8 cellular contexts compared by ENCODE assay signal in the genomic region with DNA sequence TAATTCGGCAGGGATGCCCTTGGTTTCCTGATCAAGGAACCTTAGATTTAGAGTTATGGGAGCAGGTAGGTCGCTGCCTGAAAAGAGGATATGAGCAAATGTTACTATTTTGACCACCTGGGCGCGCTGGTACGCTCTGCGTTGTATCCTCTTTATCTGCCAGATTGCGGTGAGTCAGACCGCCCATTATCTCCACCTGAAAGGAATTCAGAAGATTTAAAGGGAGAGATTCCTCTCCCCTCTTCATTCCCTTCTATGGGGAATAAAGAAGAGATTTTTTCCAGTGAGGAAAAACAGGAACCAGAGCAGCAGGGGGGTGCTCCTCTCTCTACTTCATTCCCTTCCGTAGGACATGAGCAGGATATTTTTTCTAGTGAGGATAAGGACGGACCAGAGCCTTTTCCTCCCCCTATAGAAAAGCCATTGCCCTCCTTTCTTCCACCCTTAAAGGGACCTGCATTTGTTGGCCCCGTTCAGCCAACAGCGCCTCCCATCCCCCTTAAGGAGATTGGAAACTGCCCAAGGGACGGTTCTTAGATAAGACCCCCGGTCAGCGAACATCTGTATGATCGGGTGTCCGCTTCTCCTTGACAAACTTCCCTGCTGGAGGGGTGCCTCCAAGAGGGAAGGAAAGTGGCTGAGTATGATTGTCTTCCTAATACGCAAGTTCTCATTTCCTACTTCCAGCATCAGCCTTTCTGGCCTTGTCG. TPM values are rescaled to one million over a fixed set of nuclear protein-coding genes. Genes with fewer than 3 reads are reported as not detected.
DNase-seq lines count a peak whose midpoint lies in the region; ATAC-seq and TF ChIP-seq lines count a peak whose summit lies in the region.

No MANE protein-coding gene starts in this region.

- DNase-seq in GM12864 (ENCODE audit: low read depth) (no peak), GDM1 (lab: John Stamatoyannopoulos, UW) (no peak)

- H3K4me1 ChIP-seq in iPS-15b (ENCODE audit: control insufficient read depth, insufficient read depth, low read length) = peaks cover 8% of the 10 kb centered on the region

- H3K36me3 Mint-ChIP-seq in activated T-helper 17 cell treated with anti-CD3 and anti-CD28 coated beads, Interleukin-2, amount 50 U/mL, for 72 hours (ENCODE audit: low read depth) = no peaks in the 10 kb centered on the region
- no peaks in the 10 kb centered on the region for H3K36me3 Mint-ChIP-seq in stimulated activated naive CD8-positive, alpha-beta T cell treated with anti-CD3 and anti-CD28 coated beads, Interleukin-15, Interleukin-2, amounts not matched to agents 100 ng/mL and 50 ng/mL, for 24 hours (ENCODE audit: low read depth)

- TF ChIP-seq CTCF in GM12864 (IDR thresholded peaks at IDR 0.05; ENCODE audit: low read depth, low read length, missing control alignments) = no peak

- H3K27me3 Mint-ChIP-seq in activated T-helper 17 cell treated with anti-CD3 and anti-CD28 coated beads, Interleukin-2, amount 50 U/mL, for 72 hours = peaks cover 4% of the 10 kb centered on the region
- H3K27me3 Mint-ChIP-seq in stimulated activated naive CD8-positive, alpha-beta T cell treated with anti-CD3 and anti-CD28 coated beads, Interleukin-15, Interleukin-2, amounts not matched to agents 100 ng/mL and 50 ng/mL, for 24 hours = peaks cover 14% of the 10 kb centered on the region

- H3K9me3 ChIP-seq in iPS-15b (ENCODE audit: control insufficient read depth, insufficient read depth, low read length) = peaks cover 5% of the 10 kb centered on the region

- H3K4me3 ChIP-seq in GM12864 (ENCODE audit: low read depth, low read length) (peak overlapping the region; percentile 26; the same call in 1 of the 2 replicates), iPS-15b (ENCODE audit: low read depth, low read length) (peak overlapping the region; percentile 64)

- ATAC-seq in HG03571 (IDR thresholded peaks at IDR 0.05; ENCODE audit: unreplicated experiment) = peak; percentile 41
- ATAC-seq in activated T-helper 17 cell treated with anti-CD3 and anti-CD28 coated beads, Interleukin-2, amount 50 U/mL, for 72 hours (replicated peaks) = peak; percentile 48
- ATAC-seq in HG03196 (IDR thresholded peaks at IDR 0.05; ENCODE audit: unreplicated experiment) = no peak
- no peak for ATAC-seq in GM19023 (IDR thresholded peaks at IDR 0.05; ENCODE audit: unreplicated experiment)

- H3K4me1 Mint-ChIP-seq in activated T-helper 17 cell treated with anti-CD3 and anti-CD28 coated beads, Interleukin-2, amount 50 U/mL, for 72 hours = peaks cover 4% of the 10 kb centered on the region
- peaks cover 18% of the 10 kb centered on the region for H3K4me1 Mint-ChIP-seq in stimulated activated naive CD8-positive, alpha-beta T cell treated with anti-CD3 and anti-CD28 coated beads, Interleukin-15, Interleukin-2, amounts not matched to agents 100 ng/mL and 50 ng/mL, for 24 hours (ENCODE audit: low read depth)

- H3K9ac ChIP-seq in iPS-15b (ENCODE audit: low read depth, low read length) = peak overlapping the region; percentile 58

- no peaks in the 10 kb centered on the region for H3K9me3 Mint-ChIP-seq in activated T-helper 17 cell treated with anti-CD3 and anti-CD28 coated beads, Interleukin-2, amount 50 U/mL, for 72 hours
- H3K9me3 Mint-ChIP-seq in stimulated activated naive CD8-positive, alpha-beta T cell treated with anti-CD3 and anti-CD28 coated beads, Interleukin-15, Interleukin-2, amounts not matched to agents 100 ng/mL and 50 ng/mL, for 24 hours = no peaks in the 10 kb centered on the region

- H3K27me3 ChIP-seq in iPS-15b (ENCODE audit: control insufficient read depth, insufficient read depth, low read length) = no peaks in the 10 kb centered on the region

- H3K4me3 Mint-ChIP-seq in activated T-helper 17 cell treated with anti-CD3 and anti-CD28 coated beads, Interleukin-2, amount 50 U/mL, for 72 hours = peak overlapping the region; percentile 82
- H3K4me3 Mint-ChIP-seq in stimulated activated naive CD8-positive, alpha-beta T cell treated with anti-CD3 and anti-CD28 coated beads, Interleukin-15, Interleukin-2, amounts not matched to agents 100 ng/mL and 50 ng/mL, for 24 hours = peak overlapping the region; percentile 84

- no peak overlapping the region for H3K27ac Mint-ChIP-seq in activated T-helper 17 cell treated with anti-CD3 and anti-CD28 coated beads, Interleukin-2, amount 50 U/mL, for 72 hours
- H3K27ac Mint-ChIP-seq in stimulated activated naive CD8-positive, alpha-beta T cell treated with anti-CD3 and anti-CD28 coated beads, Interleukin-15, Interleukin-2, amounts not matched to agents 100 ng/mL and 50 ng/mL, for 24 hours = no peak overlapping the region

- no peaks in the 10 kb centered on the region for H3K36me3 ChIP-seq in iPS-15b (ENCODE audit: control insufficient read depth, insufficient read depth, low read length)

RNA-seq across cellular contexts. Expression of a gene that starts 34.1 kb away (rescaled TPM):
- total RNA-seq in activated T-helper 17 cell treated with anti-CD3 and anti-CD28 coated beads, Interleukin-2, amount 50 U/mL, for 72 hours = not detected

RNA-seq across cellular contexts. Expression of a gene that starts 44.0 kb away (rescaled TPM):
- total RNA-seq in activated T-helper 17 cell treated with anti-CD3 and anti-CD28 coated beads, Interleukin-2, amount 50 U/mL, for 72 hours = not detected

Comparison
In these comparisons a context has a peak if more than half of its experiments do, and no peak if none do; other contexts are left out.
1. ATAC-seq: peak in HG03571 (single experiment) and activated T-helper 17 cell treated with anti-CD3 and anti-CD28 coated beads, Interleukin-2, amount 50 U/mL, for 72 hours (single experiment); none in HG03196 (single experiment) and GM19023 (single experiment).